In the genomic region with DNA sequence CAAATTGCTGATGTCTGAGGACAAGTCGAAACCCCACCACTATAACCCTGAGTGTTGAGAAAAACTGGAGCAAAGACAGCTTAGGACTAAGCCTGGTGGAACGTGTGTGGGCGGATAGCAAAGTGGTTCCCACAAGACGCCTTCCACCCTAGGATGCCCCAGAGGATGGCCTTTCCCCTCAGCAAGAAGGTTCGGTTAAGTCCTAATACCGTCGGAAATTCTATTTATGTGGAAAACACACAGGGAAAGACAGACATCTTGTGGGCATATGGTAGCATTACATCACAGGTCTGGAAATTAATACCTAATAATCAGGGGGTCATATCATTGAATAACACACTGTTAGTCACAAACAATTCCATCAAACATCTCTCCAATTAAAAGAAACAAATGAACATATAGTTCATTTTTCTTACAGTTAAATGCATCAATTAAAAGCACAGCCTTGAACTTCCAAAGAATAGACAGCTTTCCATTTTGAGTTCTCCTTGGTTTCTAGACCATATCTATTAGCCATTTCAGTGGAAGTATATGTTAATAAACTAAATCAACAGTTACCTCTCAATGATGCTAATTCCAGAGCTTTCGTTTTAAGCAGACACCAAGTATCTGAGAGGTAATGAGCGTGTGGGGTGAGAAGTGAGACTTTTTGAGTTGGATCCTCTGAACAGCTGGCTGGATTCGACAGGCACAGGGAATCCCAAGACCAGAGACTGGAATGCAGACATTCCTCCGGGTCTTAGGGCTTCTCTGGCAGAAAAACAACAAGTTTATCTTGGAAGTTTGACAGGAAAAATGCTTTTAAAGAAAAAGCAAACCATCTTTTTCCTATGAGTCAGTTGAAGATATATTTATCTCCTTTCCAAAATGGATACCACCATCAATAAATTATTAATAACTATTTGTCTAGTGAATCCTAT, we compare ENCODE assay signal across 8 cellular contexts. TPM values are rescaled to one million over a fixed set of nuclear protein-coding genes. Genes with fewer than 3 reads are reported as not detected.
DNase-seq lines count a peak whose midpoint lies in the region; ATAC-seq, FAIRE-seq and TF ChIP-seq lines count a peak whose summit lies in the region.

No MANE protein-coding gene starts in this region.

- ATAC-seq in right cardiac atrium (no peak), upper lobe of left lung (ENCODE audit: low FRiP score in 2 of 2) (peak in 1 of 2 donors; percentile 33), GM19395 (IDR thresholded peaks at IDR 0.05; ENCODE audit: unreplicated experiment) (no peak), HG03095 (IDR thresholded peaks at IDR 0.05; ENCODE audit: unreplicated experiment) (no peak)

- intact Hi-C loops in right cardiac atrium (cut with DNase I), result loop anchor here in 3 of 4 donors (5.0 to 10.0 kb wide), 3 partner anchors 277 to 545 kb away; a partner anchor contains a TSS

- H2AFZ ChIP-seq in keratinocyte (ENCODE audit: control insufficient read depth, low read length), result no peak overlapping the region

- no peak for DNase-seq in right atrium auricular region (ENCODE audit: low spot score)
- DNase-seq in right cardiac atrium, result no peak
- DNase-seq in NCI-H2107 treated with DMSO at 0.1 percent for 48 hours (lab: John Stamatoyannopoulos, UW; ENCODE audit: unreplicated experiment), result peak; percentile 71
- DNase-seq in adipocyte (ENCODE audit: low read depth), result peak; percentile 73
- DNase-seq in keratinocyte (ENCODE audit: low read depth, low spot score), result peak; percentile 17
- DNase-seq in upper lobe of left lung, result no peak

- H3K36me3 ChIP-seq in right atrium auricular region (no peaks in the 10 kb centered on the region), adipocyte (ENCODE audit: control insufficient read depth, insufficient read depth, low read length, severe bottlenecking) (no peaks in the 10 kb centered on the region), keratinocyte (ENCODE audit: control insufficient read depth in 2 of 2, extremely low read depth in 1 of 2, insufficient read depth in 2 of 2, low read length in 2 of 2) (no peaks in the 10 kb centered on the region), upper lobe of left lung (no peaks in the 10 kb centered on the region)

- TF ChIP-seq CTCF in right atrium auricular region (IDR thresholded peaks at IDR 0.05) (peak; percentile 31 to 82), keratinocyte (optimal IDR thresholded peaks at IDR 0.05 in 1 of 3, IDR thresholded peaks at IDR 0.05 in 1 of 3, conservative IDR thresholded peaks at IDR 0.05 in 1 of 3; ENCODE audit: extremely low read depth in 1 of 3, insufficient read depth in 2 of 3, low read length in 3 of 3) (peak; percentile 45 to 76 (median 54)), upper lobe of left lung (IDR thresholded peaks at IDR 0.05) (peak; percentile 41 to 77 (median 57))

- no peaks in the 10 kb centered on the region for H3K9me1 ChIP-seq in keratinocyte (ENCODE audit: control insufficient read depth, extremely low read depth, insufficient read depth, low read length)

- 24% methylated on average over 11 of the region's 11 CpGs for WGBS in right cardiac atrium
- 23 to 33% methylated on average over 11 of the region's 11 CpGs for WGBS in upper lobe of left lung, 2 donors

- no peaks in the 10 kb centered on the region for H3K27me3 ChIP-seq in right atrium auricular region
- no peaks in the 10 kb centered on the region for H3K27me3 ChIP-seq in right cardiac atrium (ENCODE audit: control insufficient read depth, insufficient read depth)
- no peaks in the 10 kb centered on the region for H3K27me3 ChIP-seq in adipocyte (replicated peaks; ENCODE audit: control insufficient read depth, insufficient read depth, low read length)
- no peaks in the 10 kb centered on the region for H3K27me3 ChIP-seq in keratinocyte (ENCODE audit: control insufficient read depth, extremely low read depth, insufficient read depth, low read length)
- no peaks in the 10 kb centered on the region for H3K27me3 ChIP-seq in upper lobe of left lung

- no peak for TF ChIP-seq EP300 in upper lobe of left lung (IDR thresholded peaks at IDR 0.05)

- H3K27ac ChIP-seq in right atrium auricular region (no peak overlapping the region), right cardiac atrium (ENCODE audit: low read length) (no peak overlapping the region), keratinocyte (ENCODE audit: control insufficient read depth, insufficient read depth, low read length) (no peak overlapping the region), upper lobe of left lung (no peak overlapping the region)

- no peak overlapping the region for H3K4me2 ChIP-seq in keratinocyte (ENCODE audit: control insufficient read depth, extremely low read depth, insufficient read depth, low read depth, low read length)

- H4K20me1 ChIP-seq in keratinocyte (ENCODE audit: control insufficient read depth, extremely low read depth, insufficient read depth, low read length), result peaks cover 4% of the 10 kb centered on the region

- dilution Hi-C loops in keratinocyte (cut with MboI; ENCODE audit: extremely low pct_ligation_motif_present, low sequenced_read_pairs), result no loop called here

- H3K9me3 ChIP-seq in right atrium auricular region, result no peaks in the 10 kb centered on the region
- H3K9me3 ChIP-seq in right cardiac atrium (ENCODE audit: control insufficient read depth, low read length), result no peaks in the 10 kb centered on the region
- H3K9me3 ChIP-seq in adipocyte (ENCODE audit: control insufficient read depth, low read length), result no peaks in the 10 kb centered on the region
- no peaks in the 10 kb centered on the region for H3K9me3 ChIP-seq in keratinocyte (ENCODE audit: control insufficient read depth, low read depth, low read length)
- H3K9me3 ChIP-seq in upper lobe of left lung, result no peaks in the 10 kb centered on the region

- peaks cover 20% of the 10 kb centered on the region for H3K79me2 ChIP-seq in keratinocyte (ENCODE audit: control insufficient read depth, insufficient read depth, low read length)

- H3K9ac ChIP-seq in adipocyte (ENCODE audit: low read length) (no peak overlapping the region), keratinocyte (ENCODE audit: control insufficient read depth, extremely low read depth, insufficient read depth, low read length) (no peak overlapping the region)

- H3K4me3 ChIP-seq in right atrium auricular region, result no peak overlapping the region
- H3K4me3 ChIP-seq in right cardiac atrium (ENCODE audit: low read length), result no peak overlapping the region
- peak overlapping the region; percentile 9 for H3K4me3 ChIP-seq in adipocyte (ENCODE audit: low read length)
- no peak overlapping the region for H3K4me3 ChIP-seq in keratinocyte (ENCODE audit: control insufficient read depth in 2 of 3, extremely low read depth in 1 of 3, insufficient read depth in 2 of 3, low read depth in 1 of 3, low read length in 3 of 3)
- no peak overlapping the region for H3K4me3 ChIP-seq in upper lobe of left lung

- TF ChIP-seq POLR2A in upper lobe of left lung (IDR thresholded peaks at IDR 0.05), result no peak

- H3K4me1 ChIP-seq in right atrium auricular region (peaks cover 0 to 25% of the 10 kb centered on the region in 2 donors), right cardiac atrium (ENCODE audit: control insufficient read depth, insufficient read depth, low read length) (peaks cover 4% of the 10 kb centered on the region), adipocyte (ENCODE audit: control insufficient read depth, insufficient read depth, low read length) (peaks cover 31% of the 10 kb centered on the region), keratinocyte (ENCODE audit: control insufficient read depth, extremely low read depth, insufficient read depth, low read length) (peaks cover 22% of the 10 kb centered on the region), upper lobe of left lung (peaks cover 24 to 30% (median 25%) of the 10 kb centered on the region in 4 donors)

- FAIRE-seq in keratinocyte (lab: Jason Lieb, UNC), result no peak

RNA-seq across cellular contexts. Expression of a gene that starts 2.9 kb away (rescaled TPM):
- 10 to 100 TPM; 17.2 to 18.5 TPM for total RNA-seq in right atrium auricular region
- 10 to 100 TPM; 17.5 to 19.5 (median 18.7) TPM for total RNA-seq in right cardiac atrium
- polyA plus RNA-seq in right cardiac atrium, result 5.6 TPM
- polyA plus RNA-seq in keratinocyte, result 13.4 to 18.4 TPM (median 15.8 TPM) in 3 replicates
- 13.0 TPM for polyA plus RNA-seq in keratinocyte (2011; ENCODE audit: low read depth)
- polyA plus RNA-seq in keratinocyte (2011; cell fraction: cytosol; rRNA removed), result 7.3 and 13.8 TPM in 2 replicates
- 21.6 and 29.8 TPM in 2 replicates for polyA plus RNA-seq in keratinocyte (2011; cell fraction: nucleus; rRNA removed)
- polyA plus RNA-seq in keratinocyte (2012; ENCODE audit: low replicate concordance), result 6.5 and 13.9 TPM in 2 replicates
- polyA minus RNA-seq in keratinocyte, result 12.4 to 43.2 TPM (median 28.5 TPM) in 3 replicates
- 13.2 TPM for polyA minus RNA-seq in keratinocyte (2011; cell fraction: cytosol; rRNA and poly(A)+ RNA removed)
- polyA minus RNA-seq in keratinocyte (2011; cell fraction: nucleus; rRNA and poly(A)+ RNA removed), result 31.8 and 51.5 TPM in 2 replicates
- total RNA-seq in upper lobe of left lung, result 10 to 100 TPM; 15.8 to 40.5 (median 25.0) TPM

Comparison
In these comparisons a context has a peak if more than half of its experiments do, and no peak if none do; other contexts are left out.
1. DNase-seq: peak in NCI-H2107 treated with DMSO at 0.1 percent for 48 hours (single experiment), adipocyte (single experiment) and keratinocyte (single experiment); none in right atrium auricular region (single experiment), right cardiac atrium (0 of 3) and upper lobe of left lung (0 of 2).
2. Peak in every context shown above with its lines, with median percentiles within 50 percentile points of each other: CTCF ChIP-seq.